Comparison of ENCODE assay signal across 1 cellular context in genomic region chr14:100649173-100649519, GRCh38.
TF ChIP-seq lines count a peak whose summit lies in the region.

No MANE protein-coding gene starts in this region.

TF ChIP-seq in endothelial cell of umbilical vein, 7 proteins besides CTCF, POLR2A, EP300 and RAD21:
- TF ChIP-seq GATA2 (IDR thresholded peaks at IDR 0.05; ENCODE audit: insufficient read depth, insufficient read length, low read depth, low read length) (peak; percentile 8), MYC (IDR thresholded peaks at IDR 0.05; ENCODE audit: low read depth, low read length) (no peak)
